ENCODE assay signal across 29 cellular contexts in the genomic region with DNA sequence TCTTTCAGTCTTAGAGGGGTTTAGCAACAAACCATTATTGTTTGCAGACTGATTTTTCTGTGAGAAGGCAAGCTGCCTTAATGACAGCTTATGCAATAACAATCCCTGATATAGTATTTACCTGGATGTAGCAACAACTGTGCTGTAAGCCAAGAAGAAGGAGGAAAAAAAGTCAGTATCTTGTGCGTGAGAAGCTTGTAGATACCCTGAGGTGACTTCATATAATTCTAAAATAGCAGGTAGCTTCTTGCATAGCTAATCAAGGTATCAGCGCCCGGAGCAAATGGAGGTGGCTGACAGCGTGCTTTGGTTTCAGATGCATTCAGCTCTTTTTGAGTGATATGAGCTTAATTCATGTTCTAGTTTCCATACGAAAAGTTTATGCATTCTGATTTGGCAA.
DNase-seq lines count a peak whose midpoint lies in the region; ATAC-seq and TF ChIP-seq lines count a peak whose summit lies in the region.
"Had no signal": no experiment of that assay in that cellular context is flagged by ENCODE, and none has a peak within 500 bp of the region (broad histone marks: within the 10 kb centered on the region; RNA-seq: fewer than 3 reads in every experiment).

No MANE protein-coding gene starts in this region.

- peak overlapping the region in 1 of 2 donors; percentile 52 for H3K9ac ChIP-seq in colonic mucosa (ENCODE audit: low read depth in 2 of 2, low read length in 2 of 2)
- H3K9ac ChIP-seq: BLaER1 treated with 17β-estradiol and CSF1 and Interleukin-3, amounts not matched to agents 10 nM and 100 nM; GM23248 had no signal

- WGBS in suprapubic skin: 55% methylated on average over 5 of the region's 5 CpGs

- CTCF ChIA-PET in GM10248 (lab: Yijun Ruan, JAX): interaction anchor here (0.9 to 2.3 kb wide), 5 partner anchors 10 to 251 kb away, joined by 3 to 10 read pairs (median 5); no protein-coding TSS in a partner anchor

- ATAC-seq in left colon: peak; percentile 28
- no peak for ATAC-seq in GM18870 (IDR thresholded peaks at IDR 0.05; ENCODE audit: unreplicated experiment)
- ATAC-seq: heart right ventricle had no signal

- H3K4me3 ChIP-seq in colonic mucosa (no peak overlapping the region), suprapubic skin (no peak overlapping the region)
- H3K4me3 ChIP-seq: BLaER1 treated with 17β-estradiol and CSF1 and Interleukin-3, amounts not matched to agents 10 nM and 100 nM; cardiac muscle cell; coronary artery; GM23248; heart right ventricle; spleen had no signal

- no peak for TF ChIP-seq CTCF in colonic mucosa (IDR thresholded peaks at IDR 0.05)
- TF ChIP-seq CTCF in suprapubic skin (IDR thresholded peaks at IDR 0.05): no peak
- no peak for TF ChIP-seq CTCF in GM10248 (IDR thresholded peaks at IDR 0.05; ENCODE audit: control extremely low read depth, extremely low read depth, low read depth, missing control alignments)
- TF ChIP-seq CTCF in GM13976 (IDR thresholded peaks at IDR 0.05; ENCODE audit: borderline replicate concordance, control extremely low read depth, extremely low read depth, insufficient read depth, missing control alignments): no peak

- no peak for TF ChIP-seq EP300 in suprapubic skin (IDR thresholded peaks at IDR 0.05)

- peak overlapping the region; percentile 40 for H3K27ac ChIP-seq in colonic mucosa
- peak overlapping the region; percentile 74 for H3K27ac ChIP-seq in suprapubic skin
- H3K27ac ChIP-seq: BLaER1 treated with 17β-estradiol and CSF1 and Interleukin-3, amounts not matched to agents 10 nM and 100 nM; cardiac muscle cell; coronary artery; GM23248; heart right ventricle; spleen had no signal

- in situ Hi-C loops in GM13976 (cut with MboI; ENCODE audit: low sequenced_read_pairs, unreplicated experiment): no loop called here

- H3K4me1 ChIP-seq in colonic mucosa (peaks cover 4% of the 10 kb centered on the region), suprapubic skin (peaks cover 42% of the 10 kb centered on the region)
- H3K4me1 ChIP-seq: BLaER1 treated with 17β-estradiol and CSF1 and Interleukin-3, amounts not matched to agents 10 nM and 100 nM; heart right ventricle; spleen had no signal

- no peaks in the 10 kb centered on the region for H3K9me3 ChIP-seq in colonic mucosa
- no peaks in the 10 kb centered on the region for H3K9me3 ChIP-seq in suprapubic skin
- H3K9me3 ChIP-seq: BLaER1 treated with 17β-estradiol and CSF1 and Interleukin-3, amounts not matched to agents 10 nM and 100 nM; heart right ventricle; spleen had no signal

- no peaks in the 10 kb centered on the region for H3K27me3 ChIP-seq in colonic mucosa
- H3K27me3 ChIP-seq in suprapubic skin: no peaks in the 10 kb centered on the region
- H3K27me3 ChIP-seq: BLaER1 treated with 17β-estradiol and CSF1 and Interleukin-3, amounts not matched to agents 10 nM and 100 nM; cardiac muscle cell; spleen had no signal

- no peak for TF ChIP-seq POLR2A in suprapubic skin (IDR thresholded peaks at IDR 0.05)

- H3K36me3 ChIP-seq in colonic mucosa (no peaks in the 10 kb centered on the region), suprapubic skin (no peaks in the 10 kb centered on the region)
- H3K36me3 ChIP-seq: BLaER1 treated with 17β-estradiol and CSF1 and Interleukin-3, amounts not matched to agents 10 nM and 100 nM; cardiac muscle cell; heart right ventricle; spleen had no signal

- DNase-seq in LoVo (ENCODE audit: low spot score) (peak; percentile 78), colonic mucosa (no peak), left colon (no peak), suprapubic skin (ENCODE audit: low spot score in 2 of 2) (no peak), GM10248 (ENCODE audit: extremely low spot score) (no peak), GM13976 (ENCODE audit: low spot score) (no peak)
- DNase-seq: activated B cell treated with CpG ODN at 0.5 μM for 24 hours; activated CD4-positive, alpha-beta T cell treated with anti-CD3 and anti-CD28 coated beads, Interleukin-2, amount 50 U/mL, for 1 hour; activated effector memory CD4-positive, alpha-beta T cell treated with anti-CD3 and anti-CD28 coated beads, Interleukin-2, amount 50 U/mL, for 16 hours; activated naive CD8-positive, alpha-beta T cell treated with anti-CD3 and anti-CD28 coated beads, Interleukin-2, amount 10 ng/mL, durations not matched to agents 7 days and 5 days; activated T-cell treated with anti-CD3 and anti-CD28 coated beads, Interleukin-2, amount 50 U/mL, for 24 hours; aorta; COR-L47; DMS53; effector memory CD4-positive, alpha-beta T cell; erythroblast; foreskin fibroblast; GM23248; heart right ventricle; NCI-H1092; NCI-H1694 treated with DMSO at 0.1 percent for 48 hours; NCI-H2171 treated with DMSO at 0.1 percent for 48 hours; NCI-H510A; spleen; stimulated activated CD4-positive, alpha-beta T cell treated with anti-CD3 and anti-CD28 coated beads, Interleukin-2, amount 100 ng/mL, for 24 hours had no signal

- intact Hi-C loops in colonic mucosa (cut with DNase I): no loop called here
- intact Hi-C loops in left colon (cut with DNase I, micrococcal nuclease): no loop called here

- POLR2A ChIA-PET in GM10248 (lab: Yijun Ruan, JAX): no interaction called here
